13 cellular contexts compared by ENCODE assay signal in the genomic region with DNA sequence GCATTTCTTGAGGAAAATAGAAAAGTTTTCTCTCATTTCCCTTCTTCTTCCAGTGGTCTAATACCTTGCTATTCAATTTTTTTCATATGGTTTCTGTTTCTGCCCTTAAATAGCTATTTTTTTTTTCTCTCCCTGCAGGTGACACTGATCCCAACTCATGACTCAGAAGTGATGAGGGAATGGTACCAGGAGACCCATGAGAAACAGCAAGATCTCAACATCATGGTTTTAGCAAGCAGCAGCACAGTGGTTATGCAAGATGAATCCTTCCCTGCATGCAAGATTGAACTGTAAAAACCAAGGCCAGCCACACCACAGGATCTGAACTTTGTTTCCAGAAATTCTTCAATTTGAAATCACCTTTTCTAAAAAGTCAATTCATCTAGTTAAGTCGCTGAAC.
"Had no signal": no experiment of that assay in that cellular context is flagged by ENCODE, and none has a peak within 500 bp of the region (broad histone marks: within the 10 kb centered on the region; RNA-seq: fewer than 3 reads in every experiment).

No MANE protein-coding gene starts in this region.

- H3K27ac Mint-ChIP-seq: activated B cell treated with CpG ODN at 0.5 μM for 24 hours; activated CD4-positive, alpha-beta T cell treated with anti-CD3 and anti-CD28 coated beads, Interleukin-2, amount 10 ng/mL, durations not matched to agents 24 days and 14 days; activated T-helper 1 cell treated with anti-CD3 and anti-CD28 coated beads, Interleukin-12 subunit alpha, Interleukin-12 subunit beta, Interleukin-2, Interleukin-4 antibody, amounts not matched to agents 30 ng/mL and 10 ng/mL and 1 ng/mL, durations not matched to agents 14 hours and 24 hours and 36 hours; stimulated activated naive CD8-positive, alpha-beta T cell treated with anti-CD3 and anti-CD28 coated beads, Interleukin-15, Interleukin-2, amounts not matched to agents 100 ng/mL and 50 ng/mL, for 24 hours; T-helper 1 cell treated with Interleukin-12 subunit alpha and Interleukin-12 subunit beta and Interleukin-4 antibody, amounts not matched to agents 30 μg/mL and 1 μg/mL, for 36 hours had no signal

- H3K27ac ChIP-seq: esophagus muscularis mucosa, hepatocyte, testis had no signal

- H3K4me2 ChIP-seq: hepatocyte had no signal

- H3K27me3 Mint-ChIP-seq: activated B cell treated with CpG ODN at 0.5 μM for 24 hours; activated CD4-positive, alpha-beta T cell treated with anti-CD3 and anti-CD28 coated beads, Interleukin-2, amount 10 ng/mL, durations not matched to agents 24 days and 14 days had no signal

- H2AFZ ChIP-seq: hepatocyte had no signal

- H3K4me1 Mint-ChIP-seq: activated B cell treated with CpG ODN at 0.5 μM for 24 hours; activated CD4-positive, alpha-beta T cell treated with anti-CD3 and anti-CD28 coated beads, Interleukin-2, amount 10 ng/mL, durations not matched to agents 24 days and 14 days had no signal

- H3K27me3 ChIP-seq: esophagus muscularis mucosa, hepatocyte, testis had no signal

- H3K4me1 ChIP-seq: testis had no signal

- DNase-seq: activated B cell treated with CpG ODN at 0.5 μM for 24 hours; activated CD4-positive, alpha-beta T cell treated with anti-CD3 and anti-CD28 coated beads, Interleukin-2, amount 10 ng/mL, durations not matched to agents 24 days and 14 days; activated naive CD4-positive, alpha-beta T cell; cerebellar nuclear complex; retina; stimulated activated CD4-positive, alpha-beta T cell treated with anti-CD3 and anti-CD28 coated beads, Interleukin-15, amount 100 ng/mL, for 24 hours; stimulated activated CD4-positive, alpha-beta T cell treated with anti-CD3 and anti-CD28 coated beads, Interleukin-4, amount 100 ng/mL, for 24 hours; testis had no signal

- H3K9me3 Mint-ChIP-seq: activated B cell treated with CpG ODN at 0.5 μM for 24 hours; activated CD4-positive, alpha-beta T cell treated with anti-CD3 and anti-CD28 coated beads, Interleukin-2, amount 10 ng/mL, durations not matched to agents 24 days and 14 days; activated T-helper 1 cell treated with anti-CD3 and anti-CD28 coated beads, Interleukin-12 subunit alpha, Interleukin-12 subunit beta, Interleukin-2, Interleukin-4 antibody, amounts not matched to agents 30 ng/mL and 10 ng/mL and 1 ng/mL, durations not matched to agents 14 hours and 24 hours and 36 hours; stimulated activated naive CD8-positive, alpha-beta T cell treated with anti-CD3 and anti-CD28 coated beads, Interleukin-15, Interleukin-2, amounts not matched to agents 100 ng/mL and 50 ng/mL, for 24 hours; T-helper 1 cell treated with Interleukin-12 subunit alpha and Interleukin-12 subunit beta and Interleukin-4 antibody, amounts not matched to agents 30 μg/mL and 1 μg/mL, for 36 hours had no signal

- H3K4me3 Mint-ChIP-seq: activated B cell treated with CpG ODN at 0.5 μM for 24 hours; activated CD4-positive, alpha-beta T cell treated with anti-CD3 and anti-CD28 coated beads, Interleukin-2, amount 10 ng/mL, durations not matched to agents 24 days and 14 days; activated T-helper 1 cell treated with anti-CD3 and anti-CD28 coated beads, Interleukin-12 subunit alpha, Interleukin-12 subunit beta, Interleukin-2, Interleukin-4 antibody, amounts not matched to agents 30 ng/mL and 10 ng/mL and 1 ng/mL, durations not matched to agents 14 hours and 24 hours and 36 hours; stimulated activated naive CD8-positive, alpha-beta T cell treated with anti-CD3 and anti-CD28 coated beads, Interleukin-15, Interleukin-2, amounts not matched to agents 100 ng/mL and 50 ng/mL, for 24 hours; T-helper 1 cell treated with Interleukin-12 subunit alpha and Interleukin-12 subunit beta and Interleukin-4 antibody, amounts not matched to agents 30 μg/mL and 1 μg/mL, for 36 hours had no signal

- H3K9me3 ChIP-seq: esophagus muscularis mucosa, testis had no signal

- H3K4me3 ChIP-seq: esophagus muscularis mucosa, hepatocyte, testis had no signal
